In genomic region chr1:180617769-180618168, GRCh38 we compare ENCODE assay signal across 18 cellular contexts. TPM values are rescaled to one million over a fixed set of nuclear protein-coding genes. Genes with fewer than 3 reads are reported as not detected.
"Had no signal": no experiment of that assay in that cellular context is flagged by ENCODE, and none has a peak within 500 bp of the region (broad histone marks: within the 10 kb centered on the region; RNA-seq: fewer than 3 reads in every experiment).

No MANE protein-coding gene starts in this region.

- DNase-seq: activated CD4-positive, alpha-beta T cell treated with anti-CD3 and anti-CD28 coated beads for 1 hour; activated CD4-positive, alpha-beta T cell treated with anti-CD3 and anti-CD28 coated beads, Interleukin-2, amount 50 U/mL, for 48 hours; activated CD8-positive, alpha-beta memory T cell treated with anti-CD3 and anti-CD28 coated beads, Interleukin-2, amount 10 ng/mL, durations not matched to agents 7 days and 5 days; activated gamma-delta T cell; activated naive CD8-positive, alpha-beta T cell treated with anti-CD3 and anti-CD28 coated beads, Interleukin-2, amount 50 U/mL, for 24 hours; activated T-cell treated with anti-CD3 and anti-CD28 coated beads, Interleukin-2, amount 50 U/mL, for 24 hours; gastrocnemius medialis; left lung; mesenchymal stem cell; occipital lobe; stimulated activated CD4-positive, alpha-beta T cell treated with anti-CD3 and anti-CD28 coated beads, Interleukin-2, amount 100 ng/mL, for 48 hours; stimulated activated naive CD4-positive, alpha-beta T cell treated with Interleukin-2 at 50 U/mL for 16 hours; upper lobe of left lung had no signal

- ATAC-seq: activated CD8-positive, alpha-beta memory T cell treated with anti-CD3 and anti-CD28 coated beads, Interleukin-2, amount 10 ng/mL, durations not matched to agents 7 days and 5 days; activated naive CD8-positive, alpha-beta T cell treated with anti-CD3 and anti-CD28 coated beads, Interleukin-2, amount 50 U/mL, for 24 hours; gastrocnemius medialis; left lung; natural killer cell treated with Interleukin-12 subunit alpha and Interleukin-12 subunit beta and Interleukin-15 and Interleukin-18, amount 100 ng/mL, for 72 hours had no signal

RNA-seq across cellular contexts. Expression of gene OVAAL, which starts 59.0 kb away (rescaled TPM):
- total RNA-seq: activated CD8-positive, alpha-beta memory T cell treated with anti-CD3 and anti-CD28 coated beads, Interleukin-2, amount 10 ng/mL, durations not matched to agents 7 days and 5 days; ascending aorta; bronchial epithelial cell; gastrocnemius medialis; left lung; natural killer cell treated with Interleukin-12 subunit alpha and Interleukin-12 subunit beta and Interleukin-15 and Interleukin-18, amount 100 ng/mL, for 72 hours; occipital lobe; pulmonary artery endothelial cell; suprapubic skin; upper lobe of left lung had no signal
